In the genomic region with DNA sequence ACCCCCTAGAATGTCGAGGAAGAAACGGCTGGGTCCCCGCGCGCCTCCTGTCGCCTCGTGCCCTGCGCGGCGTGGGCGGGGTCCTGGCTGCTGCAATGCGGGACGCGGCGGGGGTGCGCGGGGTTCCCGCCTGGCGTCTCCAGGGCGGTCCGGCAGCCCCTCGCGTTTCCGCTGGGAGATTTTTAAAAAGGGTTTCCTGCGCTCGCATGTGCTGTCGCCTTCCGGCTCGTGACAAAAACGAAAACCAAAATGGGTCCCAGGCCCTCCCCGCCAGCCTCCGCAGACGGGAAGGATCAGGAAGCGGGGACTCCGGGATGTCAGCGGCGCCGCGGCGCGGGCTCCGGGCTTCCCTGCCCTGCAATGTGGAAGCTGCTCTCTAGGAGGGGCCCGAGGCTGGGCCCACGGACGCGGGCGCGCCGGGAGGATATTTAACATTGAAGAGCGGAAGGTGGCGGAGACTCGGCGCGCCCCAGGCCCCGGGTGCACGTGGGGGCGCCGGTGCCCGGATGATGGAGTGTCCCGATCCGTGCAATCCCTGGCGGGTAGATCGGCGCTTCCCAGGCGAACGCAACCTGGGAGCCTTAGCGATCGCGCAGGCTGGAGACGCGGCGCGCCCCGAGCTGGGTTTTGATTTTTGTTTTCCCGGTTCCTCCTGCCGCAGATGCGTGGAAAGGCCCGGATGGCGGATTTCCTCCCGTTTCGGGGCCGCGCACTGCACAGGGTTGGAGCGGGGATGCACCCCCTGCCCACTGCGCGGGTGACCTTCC, we compare ENCODE assay signal across 8 cellular contexts. TPM values are rescaled to one million over a fixed set of nuclear protein-coding genes. Genes with fewer than 3 reads are reported as not detected.
DNase-seq lines count a peak whose midpoint lies in the region; ATAC-seq, FAIRE-seq and TF ChIP-seq lines count a peak whose summit lies in the region.

No MANE protein-coding gene starts in this region.

- no peak for TF ChIP-seq CTCF in astrocyte (IDR thresholded peaks at IDR 0.05; ENCODE audit: insufficient read depth, low read depth, low read length)
- TF ChIP-seq CTCF in gastrocnemius medialis (IDR thresholded peaks at IDR 0.05 in 4 of 5, conservative IDR thresholded peaks at IDR 0.05 in 1 of 5): peak in 4 of 5 experiments; percentile 22 to 58 (median 34)

- H3K9me3 ChIP-seq in HUES48 (ENCODE audit: control insufficient read depth, insufficient read depth, low read length) (no peaks in the 10 kb centered on the region), astrocyte (ENCODE audit: insufficient read depth, low read depth, low read length) (no peaks in the 10 kb centered on the region), gastrocnemius medialis (no peaks in the 10 kb centered on the region)

- H3K4me3 ChIP-seq in HUES48 (ENCODE audit: low read depth, low read length) (peak overlapping the region; percentile 87), astrocyte (ENCODE audit: insufficient read depth, low read depth, low read length) (peak overlapping the region; percentile 83), gastrocnemius medialis (peak overlapping the region; percentile 66 to 84 (median 74))

- H3K27me3 ChIP-seq in HUES48 (ENCODE audit: control insufficient read depth, insufficient read depth, low read length) (peaks cover 19% of the 10 kb centered on the region), astrocyte (ENCODE audit: insufficient read depth, low read length) (no peaks in the 10 kb centered on the region), gastrocnemius medialis (peaks cover 17 to 33% (median 21%) of the 10 kb centered on the region in 3 donors)

- H3K4me2 ChIP-seq in astrocyte (ENCODE audit: low read length): peak overlapping the region; percentile 95

- H3K79me2 ChIP-seq in astrocyte (ENCODE audit: insufficient read depth, low read length): peaks cover 60% of the 10 kb centered on the region

- peak overlapping the region; percentile 57 for H2AFZ ChIP-seq in astrocyte (ENCODE audit: low read depth, low read length)

- peaks cover 14% of the 10 kb centered on the region for H3K36me3 Mint-ChIP-seq in astrocyte (ENCODE audit: low read depth, unreplicated experiment)

- H3K4me1 Mint-ChIP-seq in astrocyte (ENCODE audit: low read depth, unreplicated experiment): peaks cover 37% of the 10 kb centered on the region

- peak overlapping the region; percentile 58 for H3K27ac Mint-ChIP-seq in astrocyte (ENCODE audit: unreplicated experiment)

- H3K27me3 Mint-ChIP-seq in astrocyte (ENCODE audit: low read depth, unreplicated experiment): peaks cover 2% of the 10 kb centered on the region

- DNase-seq in COR-L47 (lab: John Stamatoyannopoulos, UW): peak; percentile 43
- DNase-seq in T-helper 2 cell: peak in 4 of 5 experiments; percentile 36 to 77 (median 50)
- peak; percentile 46 for DNase-seq in astrocyte (ENCODE audit: low read depth)
- DNase-seq in hepatic stellate cell (ENCODE audit: low spot score): peak; percentile 80
- DNase-seq in gastrocnemius medialis: peak in 1 of 2 donors; percentile 40
- DNase-seq in islet precursor cell: no peak

- in situ Hi-C loops in gastrocnemius medialis (cut with MboI; ENCODE audit: low sequenced_read_pairs in 4 of 4): no loop called here

- no peak for TF ChIP-seq POLR2A in gastrocnemius medialis (IDR thresholded peaks at IDR 0.05)

- peaks cover 24% of the 10 kb centered on the region for H4K20me1 ChIP-seq in astrocyte (ENCODE audit: insufficient read depth, low read length)

- ATAC-seq in GM19468 (IDR thresholded peaks at IDR 0.05; ENCODE audit: extremely low read depth, unreplicated experiment): peak; percentile 27
- peak; percentile 50 to 61 for ATAC-seq in gastrocnemius medialis

- no peaks in the 10 kb centered on the region for H3K9me3 Mint-ChIP-seq in astrocyte (ENCODE audit: unreplicated experiment)

- H3K36me3 ChIP-seq in HUES48 (ENCODE audit: control insufficient read depth, insufficient read depth, low read length) (peaks cover 28% of the 10 kb centered on the region), astrocyte (ENCODE audit: insufficient read depth, low read length) (peaks cover 9% of the 10 kb centered on the region), gastrocnemius medialis (no peaks in the 10 kb centered on the region)

- H3K4me1 ChIP-seq in HUES48 (ENCODE audit: control insufficient read depth, insufficient read depth, low read length) (peaks cover 18% of the 10 kb centered on the region), astrocyte (ENCODE audit: insufficient read depth, low read length) (peaks cover 40% of the 10 kb centered on the region), gastrocnemius medialis (peaks cover 0 to 23% of the 10 kb centered on the region in 2 donors)

- H3K27ac ChIP-seq in HUES48 (ENCODE audit: low read depth, low read length) (peak overlapping the region; percentile 28), astrocyte (ENCODE audit: low read depth, low read length) (peak overlapping the region; percentile 79), gastrocnemius medialis (peak overlapping the region; percentile 28 to 55 (median 50))

- intact Hi-C loops in gastrocnemius medialis (cut with DNase I; ENCODE audit: low total_unique reads): loop anchor here (1.0 to 5.0 kb wide), 3 partner anchors 34 to 104 kb away; a partner anchor contains a TSS

- peak overlapping the region; percentile 90 for H3K4me3 Mint-ChIP-seq in astrocyte (ENCODE audit: unreplicated experiment)

- no peak for FAIRE-seq in astrocyte (lab: Jason Lieb, UNC)

- H3K9ac ChIP-seq in HUES48 (ENCODE audit: low read depth, low read length): peak overlapping the region; percentile 41; the same call in 1 of the 2 replicates
- H3K9ac ChIP-seq in astrocyte (ENCODE audit: low read length): peak overlapping the region; percentile 92

RNA-seq across cellular contexts. Expression of a gene that starts 1.0 kb away (rescaled TPM):
- total RNA-seq in astrocyte: 356 and 361 TPM in 2 replicates
- 100 to 1,000 TPM in 1 of 4 donors, 10 to 100 TPM in 3; 21.3 to 171 (median 38.9) TPM for total RNA-seq in gastrocnemius medialis

Comparison
In these comparisons a context has a peak if more than half of its experiments do, and no peak if none do; other contexts are left out.
1. H3K27ac ChIP-seq: peak in every context shown above with its lines; median percentile 79 in astrocyte; 50 in gastrocnemius medialis; 28 in HUES48.